ENCODE assay signal across 16 cellular contexts in genomic region chr11:67114275-67114896, GRCh38. TPM values are rescaled to one million over a fixed set of nuclear protein-coding genes. Genes with fewer than 3 reads are reported as not detected.
"Had no signal": no experiment of that assay in that cellular context is flagged by ENCODE, and none has a peak within 500 bp of the region (broad histone marks: within the 10 kb centered on the region; RNA-seq: fewer than 3 reads in every experiment).

No MANE protein-coding gene starts in this region.

- FAIRE-seq: colon, TTC549 had no signal

- H3K27me3 ChIP-seq: adrenal gland, tibial artery had no signal

- H3K27ac Mint-ChIP-seq: activated T-helper 1 cell treated with anti-CD3 and anti-CD28 coated beads, Interleukin-12 subunit alpha, Interleukin-12 subunit beta, Interleukin-2, Interleukin-4 antibody, amounts not matched to agents 30 ng/mL and 10 ng/mL and 1 ng/mL, durations not matched to agents 14 hours and 24 hours and 36 hours had no signal

- H3K9me3 Mint-ChIP-seq: activated T-helper 1 cell treated with anti-CD3 and anti-CD28 coated beads, Interleukin-12 subunit alpha, Interleukin-12 subunit beta, Interleukin-2, Interleukin-4 antibody, amounts not matched to agents 30 ng/mL and 10 ng/mL and 1 ng/mL, durations not matched to agents 14 hours and 24 hours and 36 hours had no signal

- H3K27ac ChIP-seq: adrenal gland, tibial artery had no signal

- H3K4me1 ChIP-seq: adrenal gland had no signal

- H3K4me3 ChIP-seq: adrenal gland, tibial artery had no signal

- ATAC-seq: esophagus mucosa, left ventricle myocardium superior had no signal

- H3K36me3 ChIP-seq: adrenal gland, tibial artery had no signal

- DNase-seq: activated CD4-positive, alpha-beta T cell treated with anti-CD3 and anti-CD28 coated beads, Interleukin-2, amount 50 U/mL, for 1 hour; activated CD4-positive, CD25-positive, alpha-beta regulatory T cell; activated CD8-positive, alpha-beta memory T cell treated with anti-CD3 and anti-CD28 coated beads for 24 hours; activated naive CD4-positive, alpha-beta T cell treated with Interleukin-2 at 50 U/mL for 16 hours; hippocampal formation; mesenchymal stem cell; stimulated activated CD4-positive, alpha-beta T cell treated with anti-CD3 and anti-CD28 coated beads, Interleukin-1b, Interleukin-23, amount 100 ng/mL, for 48 hours; T-helper 2 cell had no signal

- H3K4me3 Mint-ChIP-seq: activated T-helper 1 cell treated with anti-CD3 and anti-CD28 coated beads, Interleukin-12 subunit alpha, Interleukin-12 subunit beta, Interleukin-2, Interleukin-4 antibody, amounts not matched to agents 30 ng/mL and 10 ng/mL and 1 ng/mL, durations not matched to agents 14 hours and 24 hours and 36 hours had no signal

- H3K9me3 ChIP-seq: adrenal gland, tibial artery had no signal

RNA-seq across cellular contexts. Expression of gene RHOD, which starts 57.7 kb away (rescaled TPM):
- polyA plus RNA-seq: neural cell had no signal
